In genomic region chr17:10803830-10804498, GRCh38 we compare ENCODE assay signal across 23 cellular contexts. TPM values are rescaled to one million over a fixed set of nuclear protein-coding genes. Genes with fewer than 3 reads are reported as not detected.
DNase-seq lines count a peak whose midpoint lies in the region; ATAC-seq, FAIRE-seq and TF ChIP-seq lines count a peak whose summit lies in the region.
"Had no signal": no experiment of that assay in that cellular context is flagged by ENCODE, and none has a peak within 500 bp of the region (broad histone marks: within the 10 kb centered on the region; RNA-seq: fewer than 3 reads in every experiment).

Gene TMEM238L (minus strand): TSS chr17:10804099. CDS start chr17:10803963, 136 bp downstream.

- no peak for DNase-seq in RWPE2 (ENCODE audit: low spot score)
- DNase-seq in left ventricle myocardium superior = peak; percentile 44
- peak; percentile 88 for DNase-seq in small intestine
- DNase-seq in NCI-H187 (lab: John Stamatoyannopoulos, UW) = no peak
- DNase-seq: activated CD4-positive, alpha-beta T cell treated with anti-CD3 and anti-CD28 coated beads, Interleukin-2, amount 10 ng/mL, durations not matched to agents 7 days and 5 days; foreskin fibroblast; H9; hippocampal formation; MV-4-11; NCI-H1694; NCI-H774; stimulated activated CD4-positive, alpha-beta T cell treated with anti-CD3 and anti-CD28 coated beads, Interleukin-4, amount 100 ng/mL, for 1 hour; T-helper 17 cell; upper lobe of left lung had no signal

- H3K4me1 ChIP-seq in HEK293 (ENCODE audit: control insufficient read depth, insufficient read depth, low read length) (no peaks in the 10 kb centered on the region), RWPE2 (ENCODE audit: insufficient read depth, poor library complexity, severe bottlenecking) (no peaks in the 10 kb centered on the region), small intestine (ENCODE audit: control insufficient read depth in 2 of 2, insufficient read depth in 1 of 2, low read depth in 1 of 2, low read length in 1 of 2) (no peaks in the 10 kb centered on the region)
- H3K4me1 ChIP-seq: upper lobe of left lung had no signal

- H3K36me3 ChIP-seq in HEK293 (ENCODE audit: control insufficient read depth in 2 of 2, insufficient read depth in 1 of 2, low read length in 2 of 2) = no peaks in the 10 kb centered on the region
- no peaks in the 10 kb centered on the region for H3K36me3 ChIP-seq in RWPE2 (ENCODE audit: low read depth)
- H3K36me3 ChIP-seq in small intestine (ENCODE audit: control insufficient read depth in 2 of 2, insufficient read depth in 2 of 2, low read length in 2 of 2) = no peaks in the 10 kb centered on the region
- H3K36me3 ChIP-seq: upper lobe of left lung had no signal

- TF ChIP-seq CTCF in HEK293 (tag by site-specific recombination; IDR thresholded peaks at IDR 0.05) (no peak), RWPE2 (IDR thresholded peaks at IDR 0.05; ENCODE audit: poor library complexity, severe bottlenecking) (no peak)

- H3K27ac ChIP-seq in HEK293 (ENCODE audit: extremely low read depth, low read depth, low read length) (no peak within 1 kb of the TSS), RWPE2 (ENCODE audit: poor library complexity, severe bottlenecking) (no peak within 1 kb of the TSS), small intestine (ENCODE audit: low read depth in 1 of 2, low read length in 1 of 2) (peak within 1 kb of the TSS; percentile 96 to 97)
- H3K27ac ChIP-seq: KMS-11, skin epidermis, upper lobe of left lung had no signal

- H3K9me3 ChIP-seq in HEK293 (ENCODE audit: control insufficient read depth, insufficient read depth, low read depth, low read length) (no peaks in the 10 kb centered on the region), RWPE2 (ENCODE audit: severe bottlenecking) (no peaks in the 10 kb centered on the region), small intestine (ENCODE audit: control insufficient read depth, low read depth) (no peaks in the 10 kb centered on the region)
- H3K9me3 ChIP-seq: upper lobe of left lung had no signal

- intact Hi-C loops in left ventricle myocardium superior (cut with micrococcal nuclease) = no loop called here

- H3K4me3 ChIP-seq in HEK293 (ENCODE audit: low read depth, low read length) = no peak within 1 kb of the TSS
- no peak within 1 kb of the TSS for H3K4me3 ChIP-seq in RWPE2 (ENCODE audit: severe bottlenecking)
- H3K4me3 ChIP-seq in small intestine (ENCODE audit: low read depth in 1 of 2, low read length in 2 of 2) = peak within 1 kb of the TSS; percentile 49 to 54
- H3K4me3 ChIP-seq: upper lobe of left lung had no signal

- 0 out of 3 replicates have a peak, but pooled peaks have one; percentile 12 for ATAC-seq in RWPE2 (ENCODE audit: low read depth)
- ATAC-seq in left ventricle myocardium superior = peak; percentile 82
- ATAC-seq in activated CD4-positive, CD25-positive, alpha-beta regulatory T cell treated with anti-CD3 and anti-CD28 coated beads, Interleukin-2, amount 50 U/mL, for 24 hours = no peak
- ATAC-seq in HG02759 (IDR thresholded peaks at IDR 0.05; ENCODE audit: unreplicated experiment) = no peak
- ATAC-seq: activated T-helper 17 cell treated with anti-CD3 and anti-CD28 coated beads, Interleukin-2, amount 50 U/mL, for 72 hours; T-helper 17 cell had no signal

- WGBS in small intestine, 3 donors = 12 to 53% (median 34%) methylated on average over 16 of the region's 16 CpGs

- POLR2A ChIA-PET in HEK293 (lab: Yijun Ruan, JAX) = no interaction called here

- CTCF ChIA-PET in HEK293 (lab: Yijun Ruan, JAX) = no interaction called here

- no peaks in the 10 kb centered on the region for H3K27me3 ChIP-seq in RWPE2 (ENCODE audit: insufficient read depth, poor library complexity, severe bottlenecking)
- no peaks in the 10 kb centered on the region for H3K27me3 ChIP-seq in small intestine (ENCODE audit: control insufficient read depth in 2 of 2, insufficient read depth in 2 of 2, low read length in 2 of 2)
- H3K27me3 ChIP-seq: upper lobe of left lung had no signal

- FAIRE-seq in small intestine (lab: Jason Lieb, UNC) = no peak
- FAIRE-seq: astrocyte had no signal

TF ChIP-seq in HEK293, 187 proteins besides CTCF, POLR2A, EP300 and RAD21:
- TF ChIP-seq GLIS1 (tag by site-specific recombination; IDR thresholded peaks at IDR 0.05) (peak; percentile 80), ZIC2 (tag by site-specific recombination; IDR thresholded peaks at IDR 0.05) (peak; percentile 41; the same call in 1 of the 2 replicates), ZFP3 (tag by site-specific recombination; IDR thresholded peaks at IDR 0.05; ENCODE audit: low read depth) (no peak)

RNA-seq across cellular contexts. Expression of gene TMEM238L, which starts in this region (rescaled TPM):
- not detected for total RNA-seq in left ventricle myocardium superior
- 10 to 100 TPM; 20.0 to 26.8 (median 21.2) TPM for polyA plus RNA-seq in small intestine
- total RNA-seq: activated CD4-positive, alpha-beta T cell treated with anti-CD3 and anti-CD28 coated beads, Interleukin-2, amount 10 ng/mL, durations not matched to agents 7 days and 5 days; activated T-helper 17 cell treated with anti-CD3 and anti-CD28 coated beads, Interleukin-2, amount 50 U/mL, for 72 hours; astrocyte; H9; pulmonary artery endothelial cell; T-helper 17 cell; upper lobe of left lung had no signal
- polyA plus RNA-seq: CD14-positive monocyte had no signal

Comparison
In these comparisons a context has a peak if more than half of its experiments do, and no peak if none do; other contexts are left out.
1. Peak in DNase-seq and ATAC-seq in left ventricle myocardium superior; RNA of the gene not detected or under 1 TPM.
2. H3K27ac ChIP-seq: peak in small intestine (2 of 2); none in HEK293 (single experiment) and RWPE2 (single experiment).
3. H3K4me3 ChIP-seq: peak in small intestine (2 of 2); none in HEK293 (single experiment) and RWPE2 (single experiment).